Comparison of ENCODE assay signal across 13 cellular contexts in the genomic region with DNA sequence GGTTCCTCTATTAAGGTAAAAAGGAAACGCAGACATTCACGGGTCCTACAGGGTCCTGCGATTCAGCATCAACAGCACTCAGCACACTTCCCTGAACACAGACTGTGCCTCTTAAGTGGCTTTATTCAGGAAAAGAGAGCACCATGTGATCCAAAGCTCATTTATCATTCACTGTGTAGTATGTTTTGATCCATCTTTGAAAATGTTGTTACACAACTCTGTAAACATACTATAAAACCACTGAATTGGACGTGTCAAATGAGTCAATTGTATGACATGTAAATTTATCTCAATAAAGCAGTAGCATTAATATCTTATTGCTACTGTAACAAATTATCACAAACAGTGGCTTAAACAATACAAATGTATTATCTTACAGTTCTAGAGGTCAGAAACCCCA.
"Had no signal": no experiment of that assay in that cellular context is flagged by ENCODE, and none has a peak within 500 bp of the region (broad histone marks: within the 10 kb centered on the region; RNA-seq: fewer than 3 reads in every experiment).

No MANE protein-coding gene starts in this region.

- H3K27me3 ChIP-seq: cardiac muscle cell, gastrocnemius medialis, neutrophil, ovary, tibial artery had no signal

- H3K4me3 ChIP-seq: cardiac muscle cell, gastrocnemius medialis, ovary, prostate gland, tibial artery had no signal

- DNase-seq: activated CD4-positive, alpha-beta memory T cell treated with anti-CD3 and anti-CD28 coated beads, Interleukin-2, amount 10 ng/mL, durations not matched to agents 7 days and 5 days; activated naive CD4-positive, alpha-beta T cell treated with anti-CD3 and anti-CD28 coated beads, Interleukin-2, amount 10 ng/mL, durations not matched to agents 7 days and 5 days; cortex of kidney; gastrocnemius medialis; left cardiac atrium; ovary; tibial artery had no signal

- H3K9me3 ChIP-seq: gastrocnemius medialis, neutrophil, ovary, prostate gland, tibial artery had no signal

- H3K36me3 ChIP-seq: cardiac muscle cell, gastrocnemius medialis, neutrophil, ovary, prostate gland had no signal

- H3K27ac ChIP-seq: cardiac muscle cell, gastrocnemius medialis, neutrophil, ovary, prostate gland, tibial artery had no signal

- FAIRE-seq: endometrium, islet of Langerhans had no signal

- H3K4me1 ChIP-seq: prostate gland had no signal

- ATAC-seq: activated CD8-positive, alpha-beta memory T cell treated with anti-CD3 and anti-CD28 coated beads, Interleukin-2, amount 10 ng/mL, durations not matched to agents 7 days and 5 days; gastrocnemius medialis; left cardiac atrium had no signal
